ENCODE assay signal across 18 cellular contexts in genomic region chr12:125310461-125310860, GRCh38.
DNase-seq lines count a peak whose midpoint lies in the region; ATAC-seq, FAIRE-seq and TF ChIP-seq lines count a peak whose summit lies in the region.
"Had no signal": no experiment of that assay in that cellular context is flagged by ENCODE, and none has a peak within 500 bp of the region (broad histone marks: within the 10 kb centered on the region; RNA-seq: fewer than 3 reads in every experiment).

No MANE protein-coding gene starts in this region.

- POLR2A ChIA-PET in GM12878 (lab: Charles Lee), result no interaction called here

- no peak for ATAC-seq in Right ventricle myocardium superior (ENCODE audit: poor library complexity)
- ATAC-seq in GM12878, result no peak
- no peak for ATAC-seq in HG03159 (IDR thresholded peaks at IDR 0.05; ENCODE audit: unreplicated experiment)
- ATAC-seq in activated T-helper 17 cell treated with anti-CD3 and anti-CD28 coated beads, Interleukin-2, amount 50 U/mL, for 72 hours (replicated peaks), result no peak
- ATAC-seq: HCT116 had no signal

- H3K36me3 Mint-ChIP-seq in activated T-helper 17 cell treated with anti-CD3 and anti-CD28 coated beads, Interleukin-2, amount 50 U/mL, for 72 hours (ENCODE audit: low read depth), result no peaks in the 10 kb centered on the region
- H3K36me3 Mint-ChIP-seq: CD14-positive monocyte; CD8-positive, alpha-beta memory T cell had no signal

- intact Hi-C loops in cardiac septum (cut with DNase I), result no loop called here
- intact Hi-C loops in Right ventricle myocardium superior (cut with DNase I), result no loop called here
- intact Hi-C loops in GM12878 (cut with micrococcal nuclease; ENCODE audit: unreplicated experiment), result no loop called here
- intact Hi-C loops in head of caudate nucleus (cut with DNase I), result no loop called here

- H3K4me2 ChIP-seq in GM12878 (ENCODE audit: control insufficient read depth, insufficient read depth), result no peak overlapping the region

- SMC1A ChIA-PET in GM12878 (lab: Charles Lee; ENCODE audit: uncharacterized antibody, unreplicated experiment), result interaction anchor here (0.9 kb wide), 1 partner anchor 462 kb away, joined by 3 read pairs; no protein-coding TSS in a partner anchor

- TF ChIP-seq EP300 in GM12878 (IDR thresholded peaks at IDR 0.05; ENCODE audit: borderline replicate concordance in 1 of 2, control insufficient read depth in 1 of 2, low read depth in 2 of 2, low read length in 2 of 2), result no peak

- H3K27ac Mint-ChIP-seq in activated T-helper 17 cell treated with anti-CD3 and anti-CD28 coated beads, Interleukin-2, amount 50 U/mL, for 72 hours, result no peak overlapping the region
- H3K27ac Mint-ChIP-seq: B cell; CD14-positive monocyte; CD8-positive, alpha-beta memory T cell had no signal

- no peaks in the 10 kb centered on the region for H3K4me1 Mint-ChIP-seq in activated T-helper 17 cell treated with anti-CD3 and anti-CD28 coated beads, Interleukin-2, amount 50 U/mL, for 72 hours
- H3K4me1 Mint-ChIP-seq: B cell; CD14-positive monocyte; CD8-positive, alpha-beta memory T cell had no signal

- no peak overlapping the region for H3K4me3 Mint-ChIP-seq in activated T-helper 17 cell treated with anti-CD3 and anti-CD28 coated beads, Interleukin-2, amount 50 U/mL, for 72 hours
- H3K4me3 Mint-ChIP-seq: B cell; CD14-positive monocyte; CD8-positive, alpha-beta memory T cell had no signal

- no peak overlapping the region for H3K4me3 ChIP-seq in GM12878

- no peaks in the 10 kb centered on the region for H3K9me3 ChIP-seq in GM12878 (replicated peaks; ENCODE audit: control insufficient read depth, insufficient read depth, low read length)

- CTCF ChIA-PET in GM12878 (lab: Yijun Ruan, JAX), result no interaction called here

- 12% methylated on average over 8 of the region's 8 CpGs for WGBS in GM12878 (ENCODE audit: insufficient coverage, insufficient replicate concordance, low lambda C conversion rate, missing lambda C conversion rate)

- H4K20me1 ChIP-seq in GM12878 (ENCODE audit: control insufficient read depth, insufficient read depth), result no peaks in the 10 kb centered on the region; the same call in 1 of the 2 replicates

- no peak for TF ChIP-seq RAD21 in GM12878 (IDR thresholded peaks at IDR 0.05; ENCODE audit: insufficient read depth, low read depth, low read length)

- TF ChIP-seq POLR2A in GM12878 (IDR thresholded peaks at IDR 0.05; ENCODE audit: low read depth, low read length), result no peak

- no peaks in the 10 kb centered on the region for H3K36me3 ChIP-seq in GM12878 (ENCODE audit: control insufficient read depth in 2 of 2, insufficient read depth in 2 of 2, low read length in 1 of 2)

- peaks cover 6% of the 10 kb centered on the region for H3K9me3 Mint-ChIP-seq in activated T-helper 17 cell treated with anti-CD3 and anti-CD28 coated beads, Interleukin-2, amount 50 U/mL, for 72 hours

- in situ Hi-C loops in GM12878 (cut with MboI), result no loop called here

- no peak overlapping the region for H3K27ac ChIP-seq in GM12878 (ENCODE audit: control insufficient read depth, insufficient read depth)

- no peaks in the 10 kb centered on the region for H3K79me2 ChIP-seq in GM12878 (ENCODE audit: control insufficient read depth, insufficient read depth, low read length)

- H3K27me3 ChIP-seq in GM12878 (replicated peaks in 1 of 2; ENCODE audit: control insufficient read depth in 2 of 2, insufficient read depth in 2 of 2, low read length in 1 of 2), result no peaks in the 10 kb centered on the region

- DNase-seq in cardiac septum (ENCODE audit: low spot score) (peak; percentile 58), Right ventricle myocardium superior (no peak), GM12878 (ENCODE audit: low read depth, low spot score) (no peak), head of caudate nucleus (peak in 39 of 42 donors; percentile 31 to 88 (median 62)), retina (peak; percentile 50)
- DNase-seq: Caco-2; CD8-positive, alpha-beta memory T cell; DND-41; GDM1; IMR-90 had no signal

- no peak for FAIRE-seq in GM12878 (lab: Jason Lieb, UNC)
- FAIRE-seq: A204.1, GM19239, H1 had no signal

- peaks cover 17% of the 10 kb centered on the region for H3K27me3 Mint-ChIP-seq in activated T-helper 17 cell treated with anti-CD3 and anti-CD28 coated beads, Interleukin-2, amount 50 U/mL, for 72 hours

- RAD21 ChIA-PET in GM12878 (lab: Charles Lee; ENCODE audit: unreplicated experiment), result no interaction called here

- no peak overlapping the region for H2AFZ ChIP-seq in GM12878 (ENCODE audit: control insufficient read depth, low read depth, low read length)

- H3K9ac ChIP-seq in GM12878 (ENCODE audit: control insufficient read depth, insufficient read depth, low read length), result no peak overlapping the region

- H3K4me1 ChIP-seq in GM12878 (ENCODE audit: control insufficient read depth, insufficient read depth, low read length), result no peaks in the 10 kb centered on the region
- H3K4me1 ChIP-seq: Caco-2 had no signal

- no peak for TF ChIP-seq CTCF in GM12878 (IDR thresholded peaks at IDR 0.05 in 2 of 3, conservative IDR thresholded peaks at IDR 0.05 in 1 of 3; ENCODE audit: control insufficient read depth in 2 of 3, extremely low read depth in 1 of 3, insufficient read depth in 1 of 3, low read depth in 3 of 3, low read length in 3 of 3)

- BruUV-seq in GM12878 (replicated peaks; lab: Mats Ljungman, UMichigan), result no TSS peak

TF ChIP-seq in GM12878, 131 proteins besides CTCF, POLR2A, EP300 and RAD21:
- TF ChIP-seq BMI1 (IDR thresholded peaks at IDR 0.05; ENCODE audit: borderline replicate concordance), result peak; percentile 42; the same call in 1 of the 2 replicates
- TF ChIP-seq TCF12 (IDR thresholded peaks at IDR 0.05; ENCODE audit: low read depth, low read length), result no peak

Comparison
In these comparisons a context has a peak if more than half of its experiments do, and no peak if none do; other contexts are left out.
1. DNase-seq: peak in cardiac septum (single experiment), head of caudate nucleus (39 of 42) and retina (single experiment); none in Right ventricle myocardium superior (single experiment) and GM12878 (single experiment).